ENCODE assay signal across 9 cellular contexts in genomic region chr10:28010821-28011220, GRCh38. TPM values are rescaled to one million over a fixed set of nuclear protein-coding genes. Genes with fewer than 3 reads are reported as not detected.
"Had no signal": no experiment of that assay in that cellular context is flagged by ENCODE, and none has a peak within 500 bp of the region (broad histone marks: within the 10 kb centered on the region; RNA-seq: fewer than 3 reads in every experiment).

No MANE protein-coding gene starts in this region.

- H3K27ac ChIP-seq: HL-60 had no signal

- H2AFZ ChIP-seq: GM23338 had no signal

- H3K4me3 ChIP-seq: GM23338 had no signal

- ATAC-seq: GM23338 had no signal

- H3K4me3 Mint-ChIP-seq: GM23338, H9, HFFc6, IgD-negative memory B cell had no signal

- H3K4me2 ChIP-seq: GM23338 had no signal

- H3K27ac Mint-ChIP-seq: GM23338, H9, HFFc6, IgD-negative memory B cell had no signal

- H3K9me3 Mint-ChIP-seq: HFFc6 had no signal

- DNase-seq: H9, HCEC 1CT, HFFc6, KG1 had no signal

- H3K4me1 Mint-ChIP-seq: IgD-negative memory B cell had no signal

- FAIRE-seq: H1, H54 had no signal

RNA-seq across cellular contexts. Expression of gene ODAD2, which starts 11.9 kb away (rescaled TPM):
- polyA plus RNA-seq: IgD-negative memory B cell had no signal
